ENCODE assay signal across 8 cellular contexts in the genomic region with DNA sequence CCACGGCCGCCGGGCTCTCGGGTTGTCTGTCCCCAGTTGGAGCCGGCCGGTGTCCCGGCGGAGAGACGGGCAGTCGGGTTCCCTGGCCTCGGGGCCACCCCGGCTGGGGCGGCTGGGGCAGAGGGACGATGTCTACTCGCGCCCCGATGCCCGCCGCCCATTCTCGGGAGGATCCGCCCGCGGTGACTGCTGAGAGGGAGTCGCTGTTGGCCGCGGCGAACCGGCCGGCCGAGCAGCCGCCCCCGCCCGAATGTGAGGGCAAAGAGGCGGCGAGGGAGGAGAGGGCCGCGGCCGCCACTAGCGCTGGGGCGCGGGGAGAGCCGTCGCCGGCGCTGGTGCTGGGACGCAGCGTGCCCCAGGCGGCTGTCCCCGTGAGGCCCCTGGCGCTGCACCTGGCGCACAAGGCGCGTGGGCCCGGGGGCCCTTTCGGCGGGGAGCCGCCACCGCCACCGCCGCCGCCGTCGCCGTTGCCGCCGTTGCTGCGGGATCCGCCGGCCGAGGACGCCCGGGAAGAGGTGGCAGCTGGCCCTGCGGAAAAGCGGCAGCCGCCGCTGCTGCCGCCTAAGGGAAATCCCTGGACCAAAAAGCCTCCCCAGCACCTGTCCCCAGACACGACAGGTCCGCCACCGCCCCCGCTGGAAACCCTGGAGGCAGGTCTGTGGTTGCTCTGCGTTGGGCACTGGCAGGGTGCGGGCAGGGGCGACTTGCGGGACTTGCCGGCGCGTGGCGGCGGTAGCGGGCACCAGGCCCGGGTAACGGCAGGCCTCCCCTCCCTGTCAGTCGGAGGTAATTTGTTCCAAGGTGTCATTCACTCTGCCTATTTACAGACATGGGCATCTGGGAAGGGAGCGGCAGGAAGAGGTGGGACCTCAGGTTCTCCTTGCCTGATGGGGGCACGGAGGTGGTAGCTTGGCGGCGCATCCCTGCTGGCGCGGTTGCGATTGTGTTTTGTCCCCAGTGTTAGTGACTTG. TPM values are rescaled to one million over a fixed set of nuclear protein-coding genes. Genes with fewer than 3 reads are reported as not detected.
DNase-seq lines count a peak whose midpoint lies in the region; ATAC-seq, FAIRE-seq and TF ChIP-seq lines count a peak whose summit lies in the region.

No MANE protein-coding gene starts in this region.

- H3K4me1 Mint-ChIP-seq in immature natural killer cell, result peaks cover 10 to 17% of the 10 kb centered on the region in 2 donors

- H3K27me3 ChIP-seq in small intestine (ENCODE audit: control insufficient read depth in 2 of 2, insufficient read depth in 2 of 2, low read length in 2 of 2), result no peaks in the 10 kb centered on the region

- peak overlapping the region in 5 of 6 donors; percentile 34 to 76 (median 73) for H3K27ac Mint-ChIP-seq in immature natural killer cell

- FAIRE-seq in small intestine (lab: Jason Lieb, UNC), result no peak

- H3K36me3 ChIP-seq in small intestine (ENCODE audit: control insufficient read depth in 2 of 2, insufficient read depth in 2 of 2, low read length in 2 of 2), result no peaks in the 10 kb centered on the region

- H3K27me3 Mint-ChIP-seq in immature natural killer cell (ENCODE audit: low read depth in 3 of 3), result peaks cover 0 to 6% (median 3%) of the 10 kb centered on the region in 3 donors

- TF ChIP-seq CTCF in VCaP (conservative IDR thresholded peaks at IDR 0.05), result peak; percentile 49

- ATAC-seq in HG02852 (IDR thresholded peaks at IDR 0.05; ENCODE audit: unreplicated experiment), result peak; percentile 31

- H3K4me3 ChIP-seq in small intestine (ENCODE audit: low read depth in 1 of 2, low read length in 2 of 2), result peak overlapping the region; percentile 83 to 98

- in situ Hi-C loops in T47D (cut with HindIII; ENCODE audit: low pct_unique_long_range_greater_than_20kb, low sequenced_read_pairs), result no loop called here

- H3K9me3 ChIP-seq in small intestine (ENCODE audit: control insufficient read depth, low read depth), result no peaks in the 10 kb centered on the region

- no peaks in the 10 kb centered on the region for H3K36me3 Mint-ChIP-seq in immature natural killer cell

- no peaks in the 10 kb centered on the region for H3K4me1 ChIP-seq in small intestine (ENCODE audit: control insufficient read depth in 2 of 2, insufficient read depth in 1 of 2, low read depth in 1 of 2, low read length in 1 of 2)

- 0 to 1% (median 1%) methylated on average over 64 to 101 of the region's 101 CpGs for WGBS in small intestine, 3 donors

- H3K27ac ChIP-seq in VCaP (peak overlapping the region; percentile 96), small intestine (ENCODE audit: low read depth in 1 of 2, low read length in 1 of 2) (peak overlapping the region; percentile 96 to 99)

- DNase-seq in NCI-H1417 (lab: John Stamatoyannopoulos, UW) (peak; percentile 30 to 91 (median 90)), NCI-H1417 treated with DMSO at 0.1 percent for 48 hours (lab: John Stamatoyannopoulos, UW) (no peak), NCI-H1694 treated with DMSO at 0.1 percent for 48 hours (lab: John Stamatoyannopoulos, UW) (peak; percentile 18), T47D (ENCODE audit: low read depth in 1 of 2, low spot score in 1 of 2) (peak; percentile 33 to 70), immature natural killer cell (peak; percentile 55 to 59 (median 56)), small intestine (peak; percentile 80)

- peak overlapping the region; percentile 83 to 85 (median 84) for H3K4me3 Mint-ChIP-seq in immature natural killer cell

- no peaks in the 10 kb centered on the region for H3K9me3 Mint-ChIP-seq in immature natural killer cell

RNA-seq across cellular contexts. Expression of gene LARP1B, which starts 0.7 kb away (rescaled TPM):
- polyA plus RNA-seq in immature natural killer cell, result 1 to 10 TPM; 5.0 to 7.4 (median 7.3) TPM
- polyA plus RNA-seq in small intestine, result 10 to 100 TPM; 18.4 to 20.1 (median 18.8) TPM
